In the genomic region with DNA sequence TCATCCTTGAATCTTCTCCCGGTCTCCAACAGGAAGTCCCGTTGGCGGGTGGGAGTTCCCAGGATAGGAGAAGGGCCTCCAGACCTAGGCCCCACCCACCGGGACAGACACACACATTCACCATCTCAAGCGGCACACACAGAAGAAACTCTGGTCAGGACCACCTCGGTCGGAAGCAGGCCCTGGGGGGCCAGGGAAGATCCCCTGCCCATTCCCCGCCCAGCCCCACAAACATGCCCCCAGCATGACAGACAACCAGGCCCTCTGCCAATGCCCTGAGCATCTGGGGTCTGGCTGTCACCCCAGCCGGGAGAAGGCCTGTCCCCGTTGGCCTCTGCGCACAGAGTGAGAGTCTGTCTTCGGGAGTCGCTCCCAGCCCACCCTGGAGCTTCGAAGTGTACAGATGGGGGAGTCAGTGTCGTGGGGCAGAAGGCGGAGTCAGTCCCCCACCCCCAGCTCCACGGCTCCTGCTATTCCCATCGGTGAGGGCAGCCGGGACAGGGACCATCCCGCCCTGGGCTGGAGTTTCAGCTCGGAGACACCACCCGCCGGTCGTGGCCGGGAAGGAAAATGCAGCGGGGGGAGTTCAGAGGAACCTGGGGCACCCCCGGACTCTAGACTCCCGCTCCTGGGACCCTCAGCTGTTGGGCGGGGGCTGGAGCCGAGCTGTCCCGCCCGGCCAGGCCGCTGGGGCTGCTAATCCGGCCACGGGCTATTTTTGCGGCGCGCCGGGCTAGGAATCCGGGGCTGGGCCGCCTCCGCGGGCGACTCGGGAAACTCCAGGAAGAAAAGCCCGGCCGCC, we compare ENCODE assay signal across 1 cellular context.
A peak's percentile ranks its signal among the peaks of the same experiment; 100 is the strongest.
TF ChIP-seq lines count a peak whose summit lies in the region.

No MANE protein-coding gene starts in this region.

TF ChIP-seq in SK-N-SH, 30 proteins besides CTCF, POLR2A, EP300 and RAD21:
- no peak for TF ChIP-seq RCOR1 (IDR thresholded peaks at IDR 0.05; ENCODE audit: low read length)
- 0 out of 2 replicates have a peak, but pooled peaks have one; percentile 35 for TF ChIP-seq MXI1 (IDR thresholded peaks at IDR 0.05; ENCODE audit: low read depth, low read length)
- TF ChIP-seq, protein P1, sequence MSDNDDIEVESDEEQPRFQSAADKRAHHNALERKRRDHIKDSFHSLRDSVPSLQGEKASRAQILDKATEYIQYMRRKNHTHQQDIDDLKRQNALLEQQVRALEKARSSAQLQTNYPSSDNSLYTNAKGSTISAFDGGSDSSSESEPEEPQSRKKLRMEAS (IDR thresholded peaks at IDR 0.05; ENCODE audit: low read depth) = peak; percentile 9; the same call in 1 of the 2 replicates
- 0 out of 2 replicates have a peak, but pooled peaks have one; percentile 40 for TF ChIP-seq SIN3A (IDR thresholded peaks at IDR 0.05; ENCODE audit: borderline replicate concordance, low read depth, low read length)
